ENCODE assay signal across 23 cellular contexts in genomic region chrX:100990139-100990538, GRCh38.
"Had no signal": no experiment of that assay in that cellular context is flagged by ENCODE, and none has a peak within 500 bp of the region (broad histone marks: within the 10 kb centered on the region; RNA-seq: fewer than 3 reads in every experiment).

No MANE protein-coding gene starts in this region.

- H3K27ac ChIP-seq: epithelial cell of prostate, esophagus squamous epithelium, gastrocnemius medialis, heart right ventricle, left lung, lower lobe of right lung had no signal

- H3K4me1 ChIP-seq: gastrocnemius medialis, heart right ventricle, left lung, lower lobe of right lung had no signal

- H3K9me3 ChIP-seq: esophagus squamous epithelium, gastrocnemius medialis, heart right ventricle, left lung, lower lobe of right lung, mucosa of descending colon had no signal

- H3K36me3 ChIP-seq: gastrocnemius medialis, heart right ventricle, left lung, lower lobe of right lung had no signal

- ATAC-seq: effector memory CD8-positive, alpha-beta T cell; esophagus mucosa; gastrocnemius medialis; heart right ventricle; left cardiac atrium; left lung; left ventricle myocardium superior; lower lobe of right lung; mucosa of descending colon; naive thymus-derived CD8-positive, alpha-beta T cell had no signal

- H3K27me3 ChIP-seq: esophagus squamous epithelium, gastrocnemius medialis, left lung had no signal

- DNase-seq: cortex of kidney; effector CD8-positive, alpha-beta T cell; effector memory CD8-positive, alpha-beta T cell; endodermal cell; erythroblast; esophagus squamous epithelium; foreskin fibroblast; foreskin melanocyte; gastrocnemius medialis; glutamatergic neuron; head of caudate nucleus; heart right ventricle; hippocampal formation; left cardiac atrium; left lung; left ventricle myocardium superior; lower lobe of right lung; mesenchymal stem cell; mucosa of descending colon; naive B cell; naive thymus-derived CD8-positive, alpha-beta T cell had no signal

- H3K4me3 ChIP-seq: esophagus squamous epithelium, gastrocnemius medialis, heart right ventricle, left lung, lower lobe of right lung, mucosa of descending colon had no signal
